Comparison of ENCODE assay signal across 8 cellular contexts in genomic region chr6:35919827-35920751, GRCh38.
A peak's percentile ranks its signal among the peaks of the same experiment; 100 is the strongest.
DNase-seq lines count a peak whose midpoint lies in the region; ATAC-seq lines count a peak whose summit lies in the region.

No MANE protein-coding gene starts in this region.

- ATAC-seq in GM21737 (IDR thresholded peaks at IDR 0.05; ENCODE audit: unreplicated experiment) (peak; percentile 39), memory B cell (ENCODE audit: low read depth) (peak; percentile 50)

- H3K9me3 Mint-ChIP-seq in memory B cell: no peaks in the 10 kb centered on the region

- H3K27ac ChIP-seq in duodenal mucosa (ENCODE audit: low read depth, low read length): peak overlapping the region; percentile 69

- H3K4me3 ChIP-seq in duodenal mucosa (ENCODE audit: low read depth in 1 of 2, low read length in 2 of 2): peak overlapping the region; percentile 87 to 99

- H3K4me1 Mint-ChIP-seq in memory B cell: peaks cover 28% of the 10 kb centered on the region

- H3K9ac ChIP-seq in duodenal mucosa (ENCODE audit: low read depth in 1 of 2, low read length in 2 of 2): peak overlapping the region; percentile 71 to 92

- H3K9me3 ChIP-seq in duodenal mucosa (ENCODE audit: control insufficient read depth in 1 of 2, low read length in 2 of 2): no peaks in the 10 kb centered on the region

- peak overlapping the region; percentile 84 for H3K27ac Mint-ChIP-seq in memory B cell

- H3K27me3 ChIP-seq in duodenal mucosa (ENCODE audit: control insufficient read depth in 1 of 2, insufficient read depth in 2 of 2, low read length in 2 of 2): no peaks in the 10 kb centered on the region

- H3K4me1 ChIP-seq in duodenal mucosa (ENCODE audit: control insufficient read depth in 1 of 2, insufficient read depth in 2 of 2, low read length in 2 of 2): peaks cover 24 to 31% of the 10 kb centered on the region in 2 donors

- H3K36me3 Mint-ChIP-seq in memory B cell: peaks cover 2% of the 10 kb centered on the region

- peaks cover 0 to 4% of the 10 kb centered on the region in 2 donors for H3K36me3 ChIP-seq in duodenal mucosa (ENCODE audit: control insufficient read depth in 1 of 2, insufficient read depth in 2 of 2, low read length in 2 of 2)

- no peaks in the 10 kb centered on the region for H3K27me3 Mint-ChIP-seq in memory B cell

- peak overlapping the region; percentile 90 for H3K4me3 Mint-ChIP-seq in memory B cell

- DNase-seq in GF-D8 (lab: John Stamatoyannopoulos, UW) (peak; percentile 21), Kasumi-1 (lab: John Stamatoyannopoulos, UW) (peak; percentile 48 to 50), memory B cell (ENCODE audit: low spot score in 2 of 2) (peak; percentile 7 to 21), DMS153 treated with DMSO at 0.1 percent for 48 hours (lab: John Stamatoyannopoulos, UW; ENCODE audit: unreplicated experiment) (no peak)
- peak; percentile 68 for DNase-seq in activated CD4-positive, alpha-beta T cell treated with anti-CD3 and anti-CD28 coated beads for 48 hours
- DNase-seq in stimulated activated CD8-positive, alpha-beta memory T cell treated with anti-CD3 and anti-CD28 coated beads, Interleukin-15, amount 100 ng/mL, for 1 hour (ENCODE audit: low read depth): peak; percentile 28
